Comparison of ENCODE assay signal across 10 cellular contexts in the genomic region with DNA sequence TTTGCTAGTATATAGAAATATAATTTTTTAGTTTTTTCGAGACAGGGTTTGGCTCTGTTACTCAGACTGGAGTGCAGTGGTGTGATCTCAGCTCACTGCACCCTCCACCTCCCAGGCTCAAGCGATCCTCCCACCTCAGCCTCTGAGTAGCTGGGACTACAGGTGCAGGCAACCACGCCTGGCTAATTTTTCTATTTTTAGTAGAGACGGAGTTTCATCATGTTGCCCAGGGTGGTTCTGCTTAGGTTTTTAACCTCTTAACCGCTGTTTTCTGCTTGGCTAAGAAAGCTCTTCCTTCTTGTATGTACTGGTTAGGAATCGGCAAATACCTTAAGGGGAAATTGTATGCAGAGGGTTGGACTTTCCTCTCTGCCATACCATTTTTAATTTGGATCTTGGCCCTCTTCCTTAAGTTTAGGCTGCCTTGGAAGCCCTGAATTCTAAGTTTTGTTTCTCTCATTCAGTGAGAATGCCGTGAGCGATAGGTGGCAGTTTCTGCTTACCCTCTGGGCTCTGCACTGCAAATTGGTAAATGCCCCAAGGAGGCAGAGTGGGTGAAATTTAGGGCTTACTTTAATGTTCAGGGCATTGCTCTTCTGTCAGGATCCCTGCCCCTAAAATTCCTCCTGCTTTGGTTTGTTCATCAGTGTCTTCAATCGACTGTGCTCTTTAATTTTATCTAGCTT. TPM values are rescaled to one million over a fixed set of nuclear protein-coding genes. Genes with fewer than 3 reads are reported as not detected.
DNase-seq lines count a peak whose midpoint lies in the region; ATAC-seq, FAIRE-seq and TF ChIP-seq lines count a peak whose summit lies in the region.
"Had no signal": no experiment of that assay in that cellular context is flagged by ENCODE, and none has a peak within 500 bp of the region (broad histone marks: within the 10 kb centered on the region; RNA-seq: fewer than 3 reads in every experiment).

No MANE protein-coding gene starts in this region.

- in situ Hi-C loops in Panc1 (cut with HindIII; ENCODE audit: low pct_unique_long_range_greater_than_20kb, low sequenced_read_pairs): no loop called here

- H3K4me1 ChIP-seq in Panc1 (ENCODE audit: control insufficient read depth, insufficient read depth, low read length) (no peaks in the 10 kb centered on the region; the same call in 1 of the 2 replicates), tibial nerve (no peaks in the 10 kb centered on the region)

- no TSS peak for BruUV-seq in Panc1 (replicated peaks; lab: Mats Ljungman, UMichigan)

- H3K4me1 Mint-ChIP-seq in activated CD4-positive, alpha-beta memory T cell treated with anti-CD3 and anti-CD28 coated beads, Interleukin-2, amount 10 ng/mL, durations not matched to agents 7 days and 5 days: peaks cover 7% of the 10 kb centered on the region

- CTCF ChIA-PET in Panc1 (lab: Charles Lee): no interaction called here
- CTCF ChIA-PET in activated CD4-positive, alpha-beta memory T cell treated with anti-CD3 and anti-CD28 coated beads, Interleukin-2, amount 10 ng/mL, durations not matched to agents 7 days and 5 days (lab: Charles Lee): no interaction called here

- H3K36me3 ChIP-seq in Panc1 (ENCODE audit: control insufficient read depth, insufficient read depth, low read length): no peaks in the 10 kb centered on the region; the same call in 1 of the 2 replicates
- no peaks in the 10 kb centered on the region for H3K36me3 ChIP-seq in tibial nerve

- no peaks in the 10 kb centered on the region for H3K36me3 Mint-ChIP-seq in activated CD4-positive, alpha-beta memory T cell treated with anti-CD3 and anti-CD28 coated beads, Interleukin-2, amount 10 ng/mL, durations not matched to agents 7 days and 5 days (ENCODE audit: low read depth)

- no peaks in the 10 kb centered on the region for H3K27me3 ChIP-seq in Panc1 (ENCODE audit: control insufficient read depth, insufficient read depth, low read length)
- H3K27me3 ChIP-seq in tibial nerve: no peaks in the 10 kb centered on the region

- TF ChIP-seq CTCF in Panc1 (IDR thresholded peaks at IDR 0.05) (peak; percentile 38), tibial nerve (IDR thresholded peaks at IDR 0.05) (no peak)

- DNase-seq in GM12892 (ENCODE audit: insufficient read length) (no peak), Panc1 (ENCODE audit: low read depth, low spot score) (no peak), tibial nerve (ENCODE audit: low spot score in 2 of 2) (no peak), dedifferentiated amniotic fluid mesenchymal stem cell (ENCODE audit: extremely low spot score) (no peak), superior temporal gyrus (ENCODE audit: extremely low spot score) (no peak)
- no peak for DNase-seq in activated CD4-positive, alpha-beta memory T cell treated with anti-CD3 and anti-CD28 coated beads, Interleukin-2, amount 10 ng/mL, durations not matched to agents 7 days and 5 days
- DNase-seq: mesendoderm, NCI-H226 had no signal

- intact Hi-C loops in Panc1 (cut with micrococcal nuclease; ENCODE audit: unreplicated experiment): no loop called here

- no peaks in the 10 kb centered on the region for H3K9me3 ChIP-seq in Panc1 (ENCODE audit: control insufficient read depth, insufficient read depth, low read depth, low read length)
- no peaks in the 10 kb centered on the region for H3K9me3 ChIP-seq in tibial nerve

- H3K27me3 Mint-ChIP-seq in activated CD4-positive, alpha-beta memory T cell treated with anti-CD3 and anti-CD28 coated beads, Interleukin-2, amount 10 ng/mL, durations not matched to agents 7 days and 5 days: peaks cover 10% of the 10 kb centered on the region

- 77 to 80% methylated on average over 9 of the region's 9 CpGs for WGBS in tibial nerve, 2 donors

- ATAC-seq in GM19468 (IDR thresholded peaks at IDR 0.05; ENCODE audit: extremely low read depth, unreplicated experiment): peak; percentile 69
- ATAC-seq in HG03108 (IDR thresholded peaks at IDR 0.05; ENCODE audit: unreplicated experiment): peak; percentile 64
- ATAC-seq in Panc1: peak; percentile 61; the same call in 1 of the 2 replicates

- no peak overlapping the region for H3K4me3 ChIP-seq in Panc1 (ENCODE audit: low read depth in 2 of 2, low read length in 2 of 2)
- no peak overlapping the region for H3K4me3 ChIP-seq in tibial nerve

- peak; percentile 91 for FAIRE-seq in GM12892 (lab: Jason Lieb, UNC)

- no peak overlapping the region for H3K27ac ChIP-seq in Panc1 (ENCODE audit: low read length)
- no peak overlapping the region for H3K27ac ChIP-seq in tibial nerve

- no peak overlapping the region for H3K27ac Mint-ChIP-seq in activated CD4-positive, alpha-beta memory T cell treated with anti-CD3 and anti-CD28 coated beads, Interleukin-2, amount 10 ng/mL, durations not matched to agents 7 days and 5 days

- H3K4me3 Mint-ChIP-seq in activated CD4-positive, alpha-beta memory T cell treated with anti-CD3 and anti-CD28 coated beads, Interleukin-2, amount 10 ng/mL, durations not matched to agents 7 days and 5 days: no peak overlapping the region

- no peak for TF ChIP-seq POLR2A in GM12892 (IDR thresholded peaks at IDR 0.05; ENCODE audit: low read depth, low read length)
- TF ChIP-seq POLR2A in tibial nerve (IDR thresholded peaks at IDR 0.05): no peak

- TF ChIP-seq EP300 in tibial nerve (IDR thresholded peaks at IDR 0.05): no peak

- no peaks in the 10 kb centered on the region for H3K9me3 Mint-ChIP-seq in activated CD4-positive, alpha-beta memory T cell treated with anti-CD3 and anti-CD28 coated beads, Interleukin-2, amount 10 ng/mL, durations not matched to agents 7 days and 5 days

- POLR2A ChIA-PET in Panc1 (lab: Charles Lee): no interaction called here
- POLR2A ChIA-PET in activated CD4-positive, alpha-beta memory T cell treated with anti-CD3 and anti-CD28 coated beads, Interleukin-2, amount 10 ng/mL, durations not matched to agents 7 days and 5 days (lab: Charles Lee): no interaction called here

RNA-seq across cellular contexts. Expression of a gene that starts 32.3 kb away (rescaled TPM):
- 0.34 TPM for polyA plus RNA-seq in GM12892 (2012; ENCODE audit: missing spikeins)
- total RNA-seq in Panc1 (2021; ENCODE audit: unreplicated experiment) (6.3 TPM), tibial nerve (10 to 100 TPM in 1 of 4 donors, under 1 TPM in 3; 0.60 to 18.0 (median 0.93) TPM)
- 6.5 TPM for polyA plus RNA-seq in Panc1 (2012; ENCODE audit: insufficient read length)
- 1 to 10 TPM in 1 of 2 experiments, under 1 TPM in 1; 0.95 to 1.8 TPM for total RNA-seq in activated CD4-positive, alpha-beta memory T cell treated with anti-CD3 and anti-CD28 coated beads, Interleukin-2, amount 10 ng/mL, durations not matched to agents 7 days and 5 days
